In the genomic region with DNA sequence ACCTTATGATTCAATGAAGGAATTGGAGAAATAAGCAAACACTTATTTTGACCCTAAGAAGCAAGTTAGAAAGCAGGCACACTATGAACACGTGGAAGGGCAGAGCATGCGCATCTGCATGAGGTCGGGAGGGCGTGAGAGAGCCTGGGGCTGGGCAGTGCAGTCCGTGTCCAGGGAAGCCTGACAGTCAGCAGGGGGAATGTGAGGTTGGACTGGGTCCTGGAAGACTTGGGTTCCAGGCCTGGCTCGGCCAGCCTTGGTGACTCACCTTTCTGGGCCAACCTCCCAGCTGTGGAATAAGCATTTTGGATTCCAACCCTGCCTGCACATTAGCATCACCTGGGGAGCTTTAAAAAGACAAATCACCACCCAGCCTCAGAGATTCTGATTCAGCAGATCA, we compare ENCODE assay signal across 12 cellular contexts. TPM values are rescaled to one million over a fixed set of nuclear protein-coding genes. Genes with fewer than 3 reads are reported as not detected.
A peak's percentile ranks its signal among the peaks of the same experiment; 100 is the strongest.
DNase-seq lines count a peak whose midpoint lies in the region; TF ChIP-seq lines count a peak whose summit lies in the region.
"Had no signal": no experiment of that assay in that cellular context is flagged by ENCODE, and none has a peak within 500 bp of the region (broad histone marks: within the 10 kb centered on the region; RNA-seq: fewer than 3 reads in every experiment).

No MANE protein-coding gene starts in this region.

- H3K9ac ChIP-seq in GM23248: peak overlapping the region; percentile 62

- H3K9me2 ChIP-seq in GM23248 (ENCODE audit: insufficient read depth): no peaks in the 10 kb centered on the region

- peaks cover 33% of the 10 kb centered on the region for H3K4me1 ChIP-seq in GM23248 (ENCODE audit: insufficient read depth)

- in situ Hi-C loops in GM23248 (cut with MboI): no loop called here

- H3K4me3 ChIP-seq in GM23248: 0 out of 2 replicates have a peak overlapping the region, but pooled peaks have one; percentile 3
- H3K4me3 ChIP-seq in cardiac fibroblast (replicated peaks in 1 of 2; ENCODE audit: low read depth in 2 of 2, low read length in 2 of 2): no peak overlapping the region

- peak; percentile 98 for DNase-seq in GM23248
- peak; percentile 43 to 65 for DNase-seq in cardiac fibroblast (ENCODE audit: low read depth in 2 of 2)
- peak; percentile 18 for DNase-seq in iris pigment epithelial cell (ENCODE audit: low read depth)
- DNase-seq in substantia nigra (lab: John Stamatoyannopoulos, UW): peak in 39 of 49 donors; percentile 7 to 84 (median 36)
- DNase-seq in NK-92 (lab: John Stamatoyannopoulos, UW; ENCODE audit: unreplicated experiment): no peak
- DNase-seq in UCSD-AML1 (lab: John Stamatoyannopoulos, UW; ENCODE audit: unreplicated experiment): no peak
- DNase-seq in dermis blood vessel endothelial cell: no peak
- DNase-seq in RPMI8226: no peak
- DNase-seq: stimulated activated CD4-positive, alpha-beta T cell treated with anti-CD3 and anti-CD28 coated beads, Interleukin-4, amount 100 ng/mL, for 1 hour; T-helper 1 cell had no signal

- no peaks in the 10 kb centered on the region for H3K36me3 ChIP-seq in GM23248 (ENCODE audit: low read depth)

- 3 to 5% methylated on average over 6 of the region's 6 CpGs for WGBS in GM23248 (ENCODE audit: low coverage in 1 of 2, low lambda C conversion rate in 2 of 2, missing lambda C conversion rate in 2 of 2), 2 experiments

- H3K27ac ChIP-seq in GM23248: peak overlapping the region; percentile 86
- no peak overlapping the region for H3K27ac ChIP-seq in substantia nigra (ENCODE audit: low read depth, low read length, poor library complexity, severe bottlenecking)

- no peaks in the 10 kb centered on the region for H3K79me2 ChIP-seq in GM23248 (ENCODE audit: insufficient read depth)

- H4K20me1 ChIP-seq in GM23248 (ENCODE audit: insufficient read depth): no peaks in the 10 kb centered on the region

- H3F3A ChIP-seq in GM23248 (ENCODE audit: insufficient read depth): peaks cover 42% of the 10 kb centered on the region

- H3K4me2 ChIP-seq in GM23248 (ENCODE audit: unreplicated experiment): peak overlapping the region; percentile 42

- no peaks in the 10 kb centered on the region for H3K9me3 ChIP-seq in GM23248 (ENCODE audit: low read depth)

- H3K27me3 ChIP-seq in GM23248 (replicated peaks; ENCODE audit: insufficient read depth): no peaks in the 10 kb centered on the region

- H2AFZ ChIP-seq in GM23248: no peak overlapping the region

- TF ChIP-seq CTCF in cardiac fibroblast (IDR thresholded peaks at IDR 0.05; ENCODE audit: low read depth, low read length): no peak

RNA-seq across cellular contexts. Expression of gene LMX1A, which starts 26.6 kb away (rescaled TPM):
- not detected in 2 replicates for total RNA-seq in GM23248 (2014; rRNA removed; shearing (Covaris generic))
- polyA plus RNA-seq in GM23248 (2016; fragmentation: Nextera tagmentation; extraction: Ambion mirVana): not detected in 2 replicates
- not detected in 2 replicates for total RNA-seq in dermis blood vessel endothelial cell
- total RNA-seq: frontal cortex had no signal
- polyA plus RNA-seq: IgD-negative memory B cell had no signal

Comparison
In these comparisons a context has a peak if more than half of its experiments do, and no peak if none do; other contexts are left out.
1. DNase-seq: peak in GM23248 (single experiment), cardiac fibroblast (2 of 2), iris pigment epithelial cell (single experiment) and substantia nigra (39 of 49); none in NK-92 (single experiment), UCSD-AML1 (single experiment), dermis blood vessel endothelial cell (single experiment) and RPMI8226 (single experiment).